In the genomic region with DNA sequence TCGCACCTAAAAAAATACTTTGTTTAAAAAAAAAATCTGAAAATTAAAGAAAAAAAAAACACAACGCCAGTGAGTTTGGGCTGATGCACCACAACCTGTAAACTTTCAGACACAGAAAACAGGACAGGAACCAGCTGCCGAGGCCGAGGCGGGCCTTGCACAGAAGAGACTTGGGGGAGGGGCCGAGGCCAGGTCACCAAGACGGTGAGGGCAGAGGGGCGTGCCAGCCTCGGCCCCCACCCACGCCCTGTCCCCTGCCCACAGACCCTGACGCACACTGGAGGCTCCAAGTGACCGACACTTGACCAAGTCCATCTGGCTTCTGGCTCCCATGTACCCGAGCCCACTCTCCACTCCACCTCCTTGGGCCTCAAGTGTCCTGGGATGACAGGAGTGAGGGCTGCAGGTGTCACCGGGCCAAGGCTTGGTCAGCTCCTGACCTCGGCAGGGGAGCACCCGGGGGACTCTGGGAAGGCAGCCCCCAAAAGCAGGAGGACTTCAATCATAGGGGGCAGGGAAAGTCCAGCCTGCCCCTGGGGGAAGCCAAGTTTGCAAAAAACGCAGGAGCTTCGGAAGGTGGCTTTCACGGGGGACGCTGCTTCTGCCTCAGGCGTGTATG, we compare ENCODE assay signal across 18 cellular contexts. TPM values are rescaled to one million over a fixed set of nuclear protein-coding genes. Genes with fewer than 3 reads are reported as not detected.
DNase-seq lines count a peak whose midpoint lies in the region; ATAC-seq and TF ChIP-seq lines count a peak whose summit lies in the region.
"Had no signal": no experiment of that assay in that cellular context is flagged by ENCODE, and none has a peak within 500 bp of the region (broad histone marks: within the 10 kb centered on the region; RNA-seq: fewer than 3 reads in every experiment).

No MANE protein-coding gene starts in this region.

- peaks cover 37% of the 10 kb centered on the region for H4K20me1 ChIP-seq in BLaER1

- H3K9me3 ChIP-seq in BLaER1 (no peaks in the 10 kb centered on the region), RWPE2 (ENCODE audit: severe bottlenecking) (no peaks in the 10 kb centered on the region), sigmoid colon (no peaks in the 10 kb centered on the region)

- no peak overlapping the region for H3K4me3 Mint-ChIP-seq in activated T-cell treated with anti-CD3 and anti-CD28 coated beads, Interleukin-2, amount 50 U/mL, for 24 hours
- H3K4me3 Mint-ChIP-seq: B cell; CD4-positive, alpha-beta memory T cell had no signal

- H3K27ac Mint-ChIP-seq in activated T-cell treated with anti-CD3 and anti-CD28 coated beads, Interleukin-2, amount 50 U/mL, for 24 hours = peak overlapping the region; percentile 49
- H3K27ac Mint-ChIP-seq: B cell had no signal

- intact Hi-C loops in sigmoid colon (cut with DNase I) = no loop called here

- no peak for DNase-seq in activated T-cell treated with anti-CD3 and anti-CD28 coated beads, Interleukin-2, amount 50 U/mL, for 24 hours
- no peak for DNase-seq in activated T-cell treated with anti-CD3 and anti-CD28 coated beads, Interleukin-2, amount 50 U/mL, for 1 hour
- DNase-seq in RWPE2 (ENCODE audit: low spot score) (peak; percentile 66), sigmoid colon (peak; percentile 60)
- DNase-seq: CD4-positive, alpha-beta memory T cell; DMS53; EL; GOT3; NCI-H1105; NCI-H1694; NCI-H2081 treated with DMSO at 0.1 percent for 48 hours; SIG-M5 had no signal

- ATAC-seq in RWPE2 (ENCODE audit: low read depth) (no peak), GM18867 (IDR thresholded peaks at IDR 0.05; ENCODE audit: unreplicated experiment) (no peak), GM19328 (IDR thresholded peaks at IDR 0.05; ENCODE audit: unreplicated experiment) (no peak)
- ATAC-seq: K562 had no signal

- H3K27me3 ChIP-seq in BLaER1 (no peaks in the 10 kb centered on the region), RWPE2 (ENCODE audit: insufficient read depth, poor library complexity, severe bottlenecking) (no peaks in the 10 kb centered on the region), sigmoid colon (peaks cover 0 to 65% (median 37%) of the 10 kb centered on the region in 3 donors)

- H3K4me1 ChIP-seq in BLaER1 (peaks cover 42% of the 10 kb centered on the region), RWPE2 (ENCODE audit: insufficient read depth, poor library complexity, severe bottlenecking) (no peaks in the 10 kb centered on the region), sigmoid colon (peaks cover 0 to 3% (median 0%) of the 10 kb centered on the region in 4 donors)

- H3K9ac ChIP-seq in BLaER1 = 0 out of 2 replicates have a peak overlapping the region, but pooled peaks have one; percentile 50

- H3K27ac ChIP-seq in BLaER1 (0 out of 2 replicates have a peak overlapping the region, but pooled peaks have one; percentile 30), RWPE2 (ENCODE audit: poor library complexity, severe bottlenecking) (no peak overlapping the region), sigmoid colon (no peak overlapping the region)

- TF ChIP-seq EP300 in sigmoid colon (IDR thresholded peaks at IDR 0.05) = no peak

- no peak for TF ChIP-seq CTCF in RWPE2 (IDR thresholded peaks at IDR 0.05; ENCODE audit: poor library complexity, severe bottlenecking)
- TF ChIP-seq CTCF in sigmoid colon (IDR thresholded peaks at IDR 0.05) = no peak

- H3K4me3 ChIP-seq in BLaER1 (no peak overlapping the region), RWPE2 (ENCODE audit: severe bottlenecking) (no peak overlapping the region), sigmoid colon (no peak overlapping the region)
- H3K4me3 ChIP-seq: GM12878, K562 had no signal

- H3K36me3 Mint-ChIP-seq in activated T-cell treated with anti-CD3 and anti-CD28 coated beads, Interleukin-2, amount 50 U/mL, for 24 hours (ENCODE audit: low read depth) = peaks cover 21% of the 10 kb centered on the region

- peaks cover 24% of the 10 kb centered on the region for H3K36me3 ChIP-seq in BLaER1
- no peaks in the 10 kb centered on the region for H3K36me3 ChIP-seq in RWPE2 (ENCODE audit: low read depth)
- H3K36me3 ChIP-seq in sigmoid colon = no peaks in the 10 kb centered on the region

- H3K9me3 Mint-ChIP-seq in activated T-cell treated with anti-CD3 and anti-CD28 coated beads, Interleukin-2, amount 50 U/mL, for 24 hours = no peaks in the 10 kb centered on the region
- H3K9me3 Mint-ChIP-seq: CD4-positive, alpha-beta memory T cell had no signal

- 45 to 52% methylated on average over 21 of the region's 21 CpGs for WGBS in sigmoid colon, 2 donors

- no peaks in the 10 kb centered on the region for H3K4me1 Mint-ChIP-seq in activated T-cell treated with anti-CD3 and anti-CD28 coated beads, Interleukin-2, amount 50 U/mL, for 24 hours (ENCODE audit: low read depth)
- H3K4me1 Mint-ChIP-seq: B cell had no signal

- H3K4me2 ChIP-seq in BLaER1 = peak overlapping the region; percentile 67

- H3K27me3 Mint-ChIP-seq in activated T-cell treated with anti-CD3 and anti-CD28 coated beads, Interleukin-2, amount 50 U/mL, for 24 hours = peaks cover 4% of the 10 kb centered on the region
- H3K27me3 Mint-ChIP-seq: B cell had no signal

- TF ChIP-seq POLR2A in sigmoid colon (IDR thresholded peaks at IDR 0.05) = no peak

RNA-seq across cellular contexts. Expression of a gene that starts 56.6 kb away (rescaled TPM):
- total RNA-seq in sigmoid colon = 1 to 10 TPM; 6.8 to 9.0 (median 7.7) TPM
- 10 to 100 TPM in 1 of 3 donors, 1 to 10 TPM in 2; 3.0 to 23.5 (median 4.9) TPM for polyA plus RNA-seq in sigmoid colon

Comparison
In these comparisons a context has a peak if more than half of its experiments do, and no peak if none do; other contexts are left out.
1. DNase-seq: peak in RWPE2 (single experiment) and sigmoid colon (single experiment); none in activated T-cell treated with anti-CD3 and anti-CD28 coated beads, Interleukin-2, amount 50 U/mL, for 24 hours (single experiment) and activated T-cell treated with anti-CD3 and anti-CD28 coated beads, Interleukin-2, amount 50 U/mL, for 1 hour (single experiment).